Comparison of ENCODE assay signal across 8 cellular contexts in the genomic region with DNA sequence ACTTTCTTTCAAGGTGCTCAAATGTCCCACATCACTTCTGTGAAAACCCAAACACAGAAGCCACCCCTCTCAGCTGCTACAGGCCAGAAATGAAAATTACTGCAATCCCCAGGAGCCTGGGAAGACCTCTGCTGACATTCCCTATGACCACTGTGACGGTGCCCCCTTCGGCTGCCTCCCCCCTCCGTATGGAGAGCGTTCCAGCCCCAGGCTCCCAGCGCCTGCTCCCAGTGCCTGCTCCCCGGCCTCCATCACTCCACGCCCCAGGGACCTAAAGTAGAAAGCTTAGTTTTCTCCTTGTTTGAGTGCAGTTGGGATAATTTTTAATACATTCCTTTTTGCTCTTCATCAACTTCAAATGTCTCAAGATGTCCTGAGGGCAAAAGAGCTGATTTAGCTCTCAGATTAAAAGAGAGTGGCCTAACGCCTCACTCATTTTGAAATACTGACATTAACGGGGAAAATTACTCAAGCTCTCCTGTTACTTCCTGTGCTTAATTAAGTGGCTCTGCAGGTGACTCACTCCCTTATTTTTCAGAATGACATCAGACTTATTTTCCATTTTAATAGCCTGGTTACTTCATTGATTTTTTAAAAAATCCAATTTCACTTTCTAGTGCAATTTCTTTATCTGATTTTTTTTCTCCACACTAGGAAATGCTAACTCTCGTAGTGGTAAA.
DNase-seq lines count a peak whose midpoint lies in the region; ATAC-seq, FAIRE-seq and TF ChIP-seq lines count a peak whose summit lies in the region.
"Not testable (repeated sequence)": the region's sequence is repeated elsewhere in the genome, so short reads cannot be mapped to it uniquely, and the experiment has no call there.

No MANE protein-coding gene starts in this region.

- not testable (repeated sequence) for H4K20me1 ChIP-seq in H9 (ENCODE audit: control insufficient read depth, insufficient read depth, insufficient read length); endothelial cell of umbilical vein (replicated peaks; ENCODE audit: control insufficient read depth, extremely low read depth, insufficient read depth, low read length); smooth muscle cell (ENCODE audit: low read depth)

- not testable (repeated sequence) for H2BK15ac ChIP-seq in H9 (ENCODE audit: low read depth, low read length)

- ATAC-seq in SK-N-SH treated with all-trans-retinoic acid at 6 μM for 48 hours = peak; percentile 62
- peak; percentile 44 for ATAC-seq in activated naive CD8-positive, alpha-beta T cell treated with anti-CD3 and anti-CD28 coated beads, Interleukin-2, amount 10 ng/mL, durations not matched to agents 7 days and 5 days (ENCODE audit: low read depth)

- not testable (repeated sequence) for H2AK5ac ChIP-seq in H9 (ENCODE audit: insufficient read length, low read length)

- not testable (repeated sequence) for H3K4ac ChIP-seq in H9 (ENCODE audit: low read depth, low read length)

- not testable (repeated sequence) for H3K9me3 ChIP-seq in BE2C; H9 (ENCODE audit: control insufficient read depth, low read depth, low read length); endothelial cell of umbilical vein (replicated peaks; ENCODE audit: control insufficient read depth, insufficient read depth, low read length); smooth muscle cell (replicated peaks; ENCODE audit: low read depth)

- not testable (repeated sequence) for H3K27ac Mint-ChIP-seq in H9
- H3K27ac Mint-ChIP-seq in activated naive CD8-positive, alpha-beta T cell treated with anti-CD3 and anti-CD28 coated beads, Interleukin-2, amount 10 ng/mL, durations not matched to agents 7 days and 5 days = peak overlapping the region; percentile 58

- H3K36me3 Mint-ChIP-seq in H9 (ENCODE audit: insufficient read depth in 1 of 3, low read depth in 3 of 3); activated naive CD8-positive, alpha-beta T cell treated with anti-CD3 and anti-CD28 coated beads, Interleukin-2, amount 10 ng/mL, durations not matched to agents 7 days and 5 days: not testable (repeated sequence)

- not testable (repeated sequence) for TF ChIP-seq CTCF in BE2C (IDR thresholded peaks at IDR 0.05; ENCODE audit: low read depth, low read length); H9 (conservative IDR thresholded peaks at IDR 0.05); endothelial cell of umbilical vein (IDR thresholded peaks at IDR 0.05; ENCODE audit: extremely low read depth in 1 of 2, insufficient read depth in 1 of 2, low read depth in 1 of 2, low read length in 2 of 2); smooth muscle cell (IDR thresholded peaks at IDR 0.05; ENCODE audit: borderline replicate concordance, insufficient read depth, poor library complexity, severe bottlenecking)

- TSS peak; percentile 75 for BruUV-seq in endothelial cell of umbilical vein (replicated peaks; lab: Mats Ljungman, UMichigan)

- H2BK12ac ChIP-seq in H9 (ENCODE audit: insufficient read length, low read depth, low read length) = not testable (repeated sequence)

- not testable (repeated sequence) for H3K23ac ChIP-seq in H9 (ENCODE audit: insufficient read length, low read depth, low read length)

- H3K27me3 Mint-ChIP-seq in H9 (ENCODE audit: low read depth); activated naive CD8-positive, alpha-beta T cell treated with anti-CD3 and anti-CD28 coated beads, Interleukin-2, amount 10 ng/mL, durations not matched to agents 7 days and 5 days: not testable (repeated sequence)

- not testable (repeated sequence) for H3K18ac ChIP-seq in H9 (ENCODE audit: insufficient read length, low read depth, low read length)

- H3F3A ChIP-seq in smooth muscle cell (ENCODE audit: low read depth) = not testable (repeated sequence)

- H3K4me3 Mint-ChIP-seq in H9; activated naive CD8-positive, alpha-beta T cell treated with anti-CD3 and anti-CD28 coated beads, Interleukin-2, amount 10 ng/mL, durations not matched to agents 7 days and 5 days: not testable (repeated sequence)

- H3K56ac ChIP-seq in H9 (ENCODE audit: insufficient read length, low read depth, low read length) = not testable (repeated sequence)

- TF ChIP-seq POLR2A in endothelial cell of umbilical vein (IDR thresholded peaks at IDR 0.05; ENCODE audit: low read depth, low read length) = not testable (repeated sequence)

- not testable (repeated sequence) for H3K79me2 ChIP-seq in H9 (ENCODE audit: insufficient read depth, low read length); endothelial cell of umbilical vein (ENCODE audit: control insufficient read depth, insufficient read depth, low read length); smooth muscle cell (ENCODE audit: low read depth)

- H3K4me3 ChIP-seq in BE2C (ENCODE audit: low read depth, low read length); endothelial cell of umbilical vein (replicated peaks in 1 of 3; ENCODE audit: insufficient read depth in 1 of 3, low read depth in 1 of 3, low read length in 3 of 3); smooth muscle cell: not testable (repeated sequence)

- not testable (repeated sequence) for H4K5ac ChIP-seq in H9 (ENCODE audit: insufficient read length, low read depth, low read length)

- POLR2A ChIA-PET in activated naive CD8-positive, alpha-beta T cell treated with anti-CD3 and anti-CD28 coated beads, Interleukin-2, amount 10 ng/mL, durations not matched to agents 7 days and 5 days (lab: Charles Lee); endothelial cell of umbilical vein (lab: Charles Lee): not testable (repeated sequence)

- H3K9ac ChIP-seq in H9 (ENCODE audit: extremely low read depth, insufficient read length, low read length); endothelial cell of umbilical vein (replicated peaks; ENCODE audit: extremely low read depth, insufficient read depth, low read length); smooth muscle cell (ENCODE audit: low read depth): not testable (repeated sequence)

- not testable (repeated sequence) for H2BK20ac ChIP-seq in H9 (ENCODE audit: low read depth, low read length, poor library complexity, severe bottlenecking)

- DNase-seq in BE2C (peak; percentile 44), H9 (peak; percentile 33), left kidney (ENCODE audit: low read depth, low spot score) (peak; percentile 49)
- DNase-seq in activated CD8-positive, alpha-beta memory T cell treated with anti-CD3 and anti-CD28 coated beads, Interleukin-2, amount 50 U/mL, for 48 hours = peak; percentile 61
- DNase-seq in activated naive CD8-positive, alpha-beta T cell treated with anti-CD3 and anti-CD28 coated beads, Interleukin-2, amount 10 ng/mL, durations not matched to agents 7 days and 5 days; endothelial cell of umbilical vein (ENCODE audit: low read depth, low spot score); smooth muscle cell (lab: John Stamatoyannopoulos, UW; ENCODE audit: unreplicated experiment): not testable (repeated sequence)

- not testable (repeated sequence) for H3K79me1 ChIP-seq in H9 (ENCODE audit: insufficient read depth, low read depth, low read length, poor library complexity, severe bottlenecking)

- not testable (repeated sequence) for H3K9me1 ChIP-seq in endothelial cell of umbilical vein (replicated peaks; ENCODE audit: control insufficient read depth, extremely low read depth, insufficient read depth, low read length)

- H3K4me1 ChIP-seq in BE2C; H9 (ENCODE audit: insufficient read depth, low read length); endothelial cell of umbilical vein (ENCODE audit: control insufficient read depth, extremely low read depth, insufficient read depth, low read length); smooth muscle cell (ENCODE audit: low read depth): not testable (repeated sequence)

- H3K23me2 ChIP-seq in H9 (ENCODE audit: insufficient read length, low read depth, low read length, poor library complexity, severe bottlenecking) = not testable (repeated sequence)

- H2AFZ ChIP-seq in H9 (ENCODE audit: low read length); endothelial cell of umbilical vein (ENCODE audit: low read depth, low read length); smooth muscle cell (ENCODE audit: low read depth): not testable (repeated sequence)

- CTCF ChIA-PET in endothelial cell of umbilical vein (lab: Charles Lee) = not testable (repeated sequence)

- not testable (repeated sequence) for H3K27ac ChIP-seq in H9 (ENCODE audit: insufficient read length, low read depth, low read length)
- H3K27ac ChIP-seq in endothelial cell of umbilical vein (ENCODE audit: insufficient read depth, low read depth, low read length) = peak overlapping the region; percentile 41
- peak overlapping the region; percentile 54 for H3K27ac ChIP-seq in smooth muscle cell (ENCODE audit: low read depth)

- WGBS in H9 (ENCODE audit: extremely low coverage, insufficient read length, low lambda C conversion rate) = no CpG with 5 or more reads among the region's 10 CpGs
- 42% methylated on average over 8 of the region's 10 CpGs for WGBS in smooth muscle cell (ENCODE audit: low lambda C conversion rate)

- not testable (repeated sequence) for H3T11ph ChIP-seq in H9 (ENCODE audit: low read length)

- H2BK5ac ChIP-seq in H9 (ENCODE audit: insufficient read length, low read length) = not testable (repeated sequence)

- not testable (repeated sequence) for H4K91ac ChIP-seq in H9 (ENCODE audit: insufficient read length, low read depth, low read length)

- H3K4me1 Mint-ChIP-seq in H9; activated naive CD8-positive, alpha-beta T cell treated with anti-CD3 and anti-CD28 coated beads, Interleukin-2, amount 10 ng/mL, durations not matched to agents 7 days and 5 days: not testable (repeated sequence)

- peak; percentile 72 for FAIRE-seq in endothelial cell of umbilical vein (lab: Jason Lieb, UNC)

- not testable (repeated sequence) for H3K27me3 ChIP-seq in BE2C; H9 (ENCODE audit: insufficient read depth, low read length); endothelial cell of umbilical vein (ENCODE audit: control insufficient read depth in 2 of 2, insufficient read depth in 2 of 2, low read length in 2 of 2); smooth muscle cell (ENCODE audit: low read depth)

- H3K4me2 ChIP-seq in H9 (ENCODE audit: insufficient read depth, insufficient read length, low read length); endothelial cell of umbilical vein (ENCODE audit: insufficient read depth, low read length); smooth muscle cell: not testable (repeated sequence)

- H2BK120ac ChIP-seq in H9 (ENCODE audit: low read depth, low read length, poor library complexity, severe bottlenecking) = not testable (repeated sequence)

- dilution Hi-C loops in endothelial cell of umbilical vein (cut with MboI; ENCODE audit: extremely low pct_ligation_motif_present, low sequenced_read_pairs) = not testable (repeated sequence)

- not testable (repeated sequence) for H3K36me3 ChIP-seq in BE2C; endothelial cell of umbilical vein (ENCODE audit: control insufficient read depth in 2 of 2, extremely low read depth in 1 of 2, insufficient read depth in 2 of 2, low read length in 2 of 2); smooth muscle cell (ENCODE audit: low read depth)

- intact Hi-C loops in endothelial cell of umbilical vein (cut with micrococcal nuclease) = not testable (repeated sequence)

- not testable (repeated sequence) for H3K14ac ChIP-seq in H9 (ENCODE audit: insufficient read depth, low read length)

- not testable (repeated sequence) for H3K9me3 Mint-ChIP-seq in H9; activated naive CD8-positive, alpha-beta T cell treated with anti-CD3 and anti-CD28 coated beads, Interleukin-2, amount 10 ng/mL, durations not matched to agents 7 days and 5 days

- H4K8ac ChIP-seq in H9 (replicated peaks; ENCODE audit: insufficient read length, low read depth, low read length) = not testable (repeated sequence)
